In genomic region chr9:127809562-127810377, GRCh38 we compare ENCODE assay signal across 1 cellular context.
TF ChIP-seq lines count a peak whose summit lies in the region.

No MANE protein-coding gene starts in this region.

TF ChIP-seq in K562, 482 proteins besides CTCF, POLR2A, EP300 and RAD21 (continues in another document):
- TF ChIP-seq PHTF2 (CRISPR knock-in tag; IDR thresholded peaks at IDR 0.05) (no peak), TRIM24 (IDR thresholded peaks at IDR 0.05) (no peak), ZC3H8 (IDR thresholded peaks at IDR 0.05) (no peak), NFIX (CRISPR knock-in tag; IDR thresholded peaks at IDR 0.05; ENCODE audit: low read depth) (no peak), CXXC5 (CRISPR knock-in tag; IDR thresholded peaks at IDR 0.05) (peak; percentile 56; the same call in 1 of the 2 replicates), SMARCB1 (IDR thresholded peaks at IDR 0.05; ENCODE audit: insufficient read length, low read depth) (no peak), DACH1 (IDR thresholded peaks at IDR 0.05; ENCODE audit: partially characterized antibody) (no peak), SAFB (IDR thresholded peaks at IDR 0.05; ENCODE audit: borderline replicate concordance, low read depth, low read length) (no peak), ZKSCAN3 (CRISPR knock-in tag; IDR thresholded peaks at IDR 0.05) (no peak), PCBP1 (IDR thresholded peaks at IDR 0.05; ENCODE audit: low read depth, low read length, poor library complexity, severe bottlenecking) (no peak), ELF4 (CRISPR knock-in tag; IDR thresholded peaks at IDR 0.05) (no peak), ZNF584 (CRISPR knock-in tag; IDR thresholded peaks at IDR 0.05; ENCODE audit: low read depth) (no peak), ZNF75A (CRISPR knock-in tag; IDR thresholded peaks at IDR 0.05) (no peak), FOSL1 (tag; conservative IDR thresholded peaks at IDR 0.05) (no peak), POLR2H (tag; IDR thresholded peaks at IDR 0.05; ENCODE audit: low read depth) (no peak), ZC3H11A (IDR thresholded peaks at IDR 0.05; ENCODE audit: low read depth, low read length) (no peak), HNRNPK (IDR thresholded peaks at IDR 0.05; ENCODE audit: low read depth, low read length, poor library complexity, severe bottlenecking) (no peak), YBX1 (IDR thresholded peaks at IDR 0.05) (no peak), ZSCAN29 (IDR thresholded peaks at IDR 0.05) (no peak), ZNF324 (CRISPR knock-in tag; IDR thresholded peaks at IDR 0.05) (no peak), IRF9 (tag; IDR thresholded peaks at IDR 0.05) (no peak), SRF (CRISPR knock-in tag; IDR thresholded peaks at IDR 0.05) (no peak), NFYB (IDR thresholded peaks at IDR 0.05; ENCODE audit: extremely low read depth, insufficient read length) (no peak), ARID3A (IDR thresholded peaks at IDR 0.05; ENCODE audit: borderline replicate concordance, low read depth, low read length) (no peak), ETV6 (IDR thresholded peaks at IDR 0.05; ENCODE audit: borderline replicate concordance in 1 of 2, low read depth in 2 of 2, low read length in 1 of 2) (no peak), ETV6 (CRISPR knock-in tag; IDR thresholded peaks at IDR 0.05; ENCODE audit: borderline replicate concordance) (no peak), ZNF143 (CRISPR knock-in tag; IDR thresholded peaks at IDR 0.05) (0 out of 2 replicates have a peak, but pooled peaks have one; percentile 33), CTBP1 (IDR thresholded peaks at IDR 0.05; ENCODE audit: borderline replicate concordance) (0 out of 2 replicates have a peak, but pooled peaks have one; percentile 30), ZNF431 (CRISPR knock-in tag; IDR thresholded peaks at IDR 0.05) (no peak), CBX3 (IDR thresholded peaks at IDR 0.05; ENCODE audit: borderline replicate concordance in 1 of 2, low read length in 2 of 2) (no peak), MEF2A (IDR thresholded peaks at IDR 0.05; ENCODE audit: control insufficient read depth, low read depth, low read length) (no peak), EGR1 (conservative IDR thresholded peaks at IDR 0.05) (0 out of 2 replicates have a peak, but pooled peaks have one; percentile 4), ZNF79 (CRISPR knock-in tag; IDR thresholded peaks at IDR 0.05; ENCODE audit: low read depth) (no peak), TAF9B (IDR thresholded peaks at IDR 0.05; ENCODE audit: partially characterized antibody) (no peak), PHF21A (IDR thresholded peaks at IDR 0.05; ENCODE audit: borderline replicate concordance, low read depth) (no peak), TAL1 (IDR thresholded peaks at IDR 0.05) (no peak), HNRNPL (IDR thresholded peaks at IDR 0.05; ENCODE audit: low read depth, low read length) (no peak), KDM4B (IDR thresholded peaks at IDR 0.05; ENCODE audit: borderline replicate concordance in 2 of 2, low read depth in 1 of 2) (no peak), SNAPC5 (CRISPR knock-in tag; IDR thresholded peaks at IDR 0.05) (no peak), ZNF263 (CRISPR knock-in tag; IDR thresholded peaks at IDR 0.05; ENCODE audit: borderline replicate concordance) (no peak), MAFF (IDR thresholded peaks at IDR 0.05; ENCODE audit: low read length) (no peak), NCOA6 (IDR thresholded peaks at IDR 0.05) (no peak)
- TF ChIP-seq, protein P1, sequence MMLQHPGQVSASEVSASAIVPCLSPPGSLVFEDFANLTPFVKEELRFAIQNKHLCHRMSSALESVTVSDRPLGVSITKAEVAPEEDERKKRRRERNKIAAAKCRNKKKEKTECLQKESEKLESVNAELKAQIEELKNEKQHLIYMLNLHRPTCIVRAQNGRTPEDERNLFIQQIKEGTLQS (IDR thresholded peaks at IDR 0.05) = no peak
- TF ChIP-seq, protein P1 (CRISPR knock-in tag; conservative IDR thresholded peaks at IDR 0.05) = no peak
- TF ChIP-seq, protein P2, sequence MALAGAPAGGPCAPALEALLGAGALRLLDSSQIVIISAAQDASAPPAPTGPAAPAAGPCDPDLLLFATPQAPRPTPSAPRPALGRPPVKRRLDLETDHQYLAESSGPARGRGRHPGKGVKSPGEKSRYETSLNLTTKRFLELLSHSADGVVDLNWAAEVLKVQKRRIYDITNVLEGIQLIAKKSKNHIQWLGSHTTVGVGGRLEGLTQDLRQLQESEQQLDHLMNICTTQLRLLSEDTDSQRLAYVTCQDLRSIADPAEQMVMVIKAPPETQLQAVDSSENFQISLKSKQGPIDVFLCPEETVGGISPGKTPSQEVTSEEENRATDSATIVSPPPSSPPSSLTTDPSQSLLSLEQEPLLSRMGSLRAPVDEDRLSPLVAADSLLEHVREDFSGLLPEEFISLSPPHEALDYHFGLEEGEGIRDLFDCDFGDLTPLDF (CRISPR knock-in tag; IDR thresholded peaks at IDR 0.05) = no peak
- TF ChIP-seq, protein P3, sequence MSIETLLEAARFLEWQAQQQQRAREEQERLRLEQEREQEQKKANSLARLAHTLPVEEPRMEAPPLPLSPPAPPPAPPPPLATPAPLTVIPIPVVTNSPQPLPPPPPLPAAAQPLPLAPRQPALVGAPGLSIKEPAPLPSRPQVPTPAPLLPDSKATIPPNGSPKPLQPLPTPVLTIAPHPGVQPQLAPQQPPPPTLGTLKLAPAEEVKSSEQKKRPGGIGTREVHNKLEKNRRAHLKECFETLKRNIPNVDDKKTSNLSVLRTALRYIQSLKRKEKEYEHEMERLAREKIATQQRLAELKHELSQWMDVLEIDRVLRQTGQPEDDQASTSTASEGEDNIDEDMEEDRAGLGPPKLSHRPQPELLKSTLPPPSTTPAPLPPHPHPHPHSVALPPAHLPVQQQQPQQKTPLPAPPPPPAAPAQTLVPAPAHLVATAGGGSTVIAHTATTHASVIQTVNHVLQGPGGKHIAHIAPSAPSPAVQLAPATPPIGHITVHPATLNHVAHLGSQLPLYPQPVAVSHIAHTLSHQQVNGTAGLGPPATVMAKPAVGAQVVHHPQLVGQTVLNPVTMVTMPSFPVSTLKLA (conservative IDR thresholded peaks at IDR 0.05) = no peak
- TF ChIP-seq, protein P4, sequence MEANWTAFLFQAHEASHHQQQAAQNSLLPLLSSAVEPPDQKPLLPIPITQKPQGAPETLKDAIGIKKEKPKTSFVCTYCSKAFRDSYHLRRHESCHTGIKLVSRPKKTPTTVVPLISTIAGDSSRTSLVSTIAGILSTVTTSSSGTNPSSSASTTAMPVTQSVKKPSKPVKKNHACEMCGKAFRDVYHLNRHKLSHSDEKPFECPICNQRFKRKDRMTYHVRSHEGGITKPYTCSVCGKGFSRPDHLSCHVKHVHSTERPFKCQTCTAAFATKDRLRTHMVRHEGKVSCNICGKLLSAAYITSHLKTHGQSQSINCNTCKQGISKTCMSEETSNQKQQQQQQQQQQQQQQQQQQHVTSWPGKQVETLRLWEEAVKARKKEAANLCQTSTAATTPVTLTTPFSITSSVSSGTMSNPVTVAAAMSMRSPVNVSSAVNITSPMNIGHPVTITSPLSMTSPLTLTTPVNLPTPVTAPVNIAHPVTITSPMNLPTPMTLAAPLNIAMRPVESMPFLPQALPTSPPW (CRISPR knock-in tag; IDR thresholded peaks at IDR 0.05) = peak; percentile 81
- TF ChIP-seq, protein P5, sequence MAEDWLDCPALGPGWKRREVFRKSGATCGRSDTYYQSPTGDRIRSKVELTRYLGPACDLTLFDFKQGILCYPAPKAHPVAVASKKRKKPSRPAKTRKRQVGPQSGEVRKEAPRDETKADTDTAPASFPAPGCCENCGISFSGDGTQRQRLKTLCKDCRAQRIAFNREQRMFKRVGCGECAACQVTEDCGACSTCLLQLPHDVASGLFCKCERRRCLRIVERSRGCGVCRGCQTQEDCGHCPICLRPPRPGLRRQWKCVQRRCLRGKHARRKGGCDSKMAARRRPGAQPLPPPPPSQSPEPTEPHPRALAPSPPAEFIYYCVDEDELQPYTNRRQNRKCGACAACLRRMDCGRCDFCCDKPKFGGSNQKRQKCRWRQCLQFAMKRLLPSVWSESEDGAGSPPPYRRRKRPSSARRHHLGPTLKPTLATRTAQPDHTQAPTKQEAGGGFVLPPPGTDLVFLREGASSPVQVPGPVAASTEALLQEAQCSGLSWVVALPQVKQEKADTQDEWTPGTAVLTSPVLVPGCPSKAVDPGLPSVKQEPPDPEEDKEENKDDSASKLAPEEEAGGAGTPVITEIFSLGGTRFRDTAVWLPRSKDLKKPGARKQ (CRISPR knock-in tag; IDR thresholded peaks at IDR 0.05) = 0 out of 2 replicates have a peak, but pooled peaks have one; percentile 82
- TF ChIP-seq, protein P6, sequence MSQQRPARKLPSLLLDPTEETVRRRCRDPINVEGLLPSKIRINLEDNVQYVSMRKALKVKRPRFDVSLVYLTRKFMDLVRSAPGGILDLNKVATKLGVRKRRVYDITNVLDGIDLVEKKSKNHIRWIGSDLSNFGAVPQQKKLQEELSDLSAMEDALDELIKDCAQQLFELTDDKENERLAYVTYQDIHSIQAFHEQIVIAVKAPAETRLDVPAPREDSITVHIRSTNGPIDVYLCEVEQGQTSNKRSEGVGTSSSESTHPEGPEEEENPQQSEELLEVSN (IDR thresholded peaks at IDR 0.05; ENCODE audit: borderline replicate concordance in 1 of 2, extremely low read depth in 1 of 2, insufficient read depth in 1 of 2, insufficient read length in 1 of 2, low read depth in 1 of 2, low read length in 1 of 2, poor library complexity in 1 of 2, severe bottlenecking in 1 of 2) = no peak
- TF ChIP-seq, protein P7, sequence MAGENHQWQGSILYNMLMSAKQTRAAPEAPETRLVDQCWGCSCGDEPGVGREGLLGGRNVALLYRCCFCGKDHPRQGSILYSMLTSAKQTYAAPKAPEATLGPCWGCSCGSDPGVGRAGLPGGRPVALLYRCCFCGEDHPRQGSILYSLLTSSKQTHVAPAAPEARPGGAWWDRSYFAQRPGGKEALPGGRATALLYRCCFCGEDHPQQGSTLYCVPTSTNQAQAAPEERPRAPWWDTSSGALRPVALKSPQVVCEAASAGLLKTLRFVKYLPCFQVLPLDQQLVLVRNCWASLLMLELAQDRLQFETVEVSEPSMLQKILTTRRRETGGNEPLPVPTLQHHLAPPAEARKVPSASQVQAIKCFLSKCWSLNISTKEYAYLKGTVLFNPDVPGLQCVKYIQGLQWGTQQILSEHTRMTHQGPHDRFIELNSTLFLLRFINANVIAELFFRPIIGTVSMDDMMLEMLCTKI (IDR thresholded peaks at IDR 0.05; ENCODE audit: partially characterized antibody) = no peak
- TF ChIP-seq, protein P8, sequence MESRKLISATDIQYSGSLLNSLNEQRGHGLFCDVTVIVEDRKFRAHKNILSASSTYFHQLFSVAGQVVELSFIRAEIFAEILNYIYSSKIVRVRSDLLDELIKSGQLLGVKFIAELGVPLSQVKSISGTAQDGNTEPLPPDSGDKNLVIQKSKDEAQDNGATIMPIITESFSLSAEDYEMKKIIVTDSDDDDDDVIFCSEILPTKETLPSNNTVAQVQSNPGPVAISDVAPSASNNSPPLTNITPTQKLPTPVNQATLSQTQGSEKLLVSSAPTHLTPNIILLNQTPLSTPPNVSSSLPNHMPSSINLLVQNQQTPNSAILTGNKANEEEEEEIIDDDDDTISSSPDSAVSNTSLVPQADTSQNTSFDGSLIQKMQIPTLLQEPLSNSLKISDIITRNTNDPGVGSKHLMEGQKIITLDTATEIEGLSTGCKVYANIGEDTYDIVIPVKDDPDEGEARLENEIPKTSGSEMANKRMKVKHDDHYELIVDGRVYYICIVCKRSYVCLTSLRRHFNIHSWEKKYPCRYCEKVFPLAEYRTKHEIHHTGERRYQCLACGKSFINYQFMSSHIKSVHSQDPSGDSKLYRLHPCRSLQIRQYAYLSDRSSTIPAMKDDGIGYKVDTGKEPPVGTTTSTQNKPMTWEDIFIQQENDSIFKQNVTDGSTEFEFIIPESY (CRISPR knock-in tag; IDR thresholded peaks at IDR 0.05) = peak; percentile 99
